8 cellular contexts compared by ENCODE assay signal in the genomic region with DNA sequence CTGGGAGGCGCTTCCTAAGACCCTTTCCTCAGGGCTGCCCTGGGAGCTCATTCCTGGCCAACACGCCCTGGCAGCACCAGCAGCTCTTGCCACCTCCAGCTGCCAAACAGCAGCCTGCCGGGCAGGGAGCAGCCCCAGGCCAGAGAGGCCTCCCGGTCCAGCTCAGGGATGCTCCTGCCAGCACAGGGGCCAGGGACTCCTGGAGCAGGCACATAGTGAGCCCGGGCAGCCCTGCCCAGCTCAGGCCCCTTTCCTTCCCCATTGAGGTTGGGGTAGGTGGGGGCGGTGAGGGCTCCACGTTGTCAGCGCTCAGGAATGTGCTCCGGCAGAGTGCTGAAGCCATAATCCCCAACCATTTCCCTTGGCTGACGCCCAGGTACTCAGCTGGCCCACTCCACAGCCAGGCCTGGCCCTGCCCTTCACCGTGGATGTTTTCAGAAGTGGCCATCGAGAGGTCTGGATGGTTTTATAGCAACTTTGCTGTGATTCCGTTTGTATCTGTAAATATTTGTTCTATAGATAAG. TPM values are rescaled to one million over a fixed set of nuclear protein-coding genes. Genes with fewer than 3 reads are reported as not detected.
A peak's percentile ranks its signal among the peaks of the same experiment; 100 is the strongest.
DNase-seq lines count a peak whose midpoint lies in the region; ATAC-seq and TF ChIP-seq lines count a peak whose summit lies in the region.

No MANE protein-coding gene starts in this region.

- no peaks in the 10 kb centered on the region for H3K9me2 ChIP-seq in HCT116 (ENCODE audit: insufficient read depth)
- H3K9me2 ChIP-seq in hepatocyte (replicated peaks; ENCODE audit: insufficient read depth), result no peaks in the 10 kb centered on the region

- H3K4me3 ChIP-seq in HCT116 (replicated peaks in 1 of 2; ENCODE audit: low read depth in 1 of 2, low read length in 2 of 2), result peak overlapping the region in 1 of 2 experiments; percentile 28; a peak in 1 of 4 replicates
- no peak overlapping the region for H3K4me3 ChIP-seq in adrenal gland
- H3K4me3 ChIP-seq in hepatocyte, result no peak overlapping the region
- peak overlapping the region in 1 of 2 donors; percentile 35 for H3K4me3 ChIP-seq in stomach smooth muscle (ENCODE audit: low read length in 2 of 2)

- H3K9ac ChIP-seq in HCT116 (ENCODE audit: low read length) (peak overlapping the region; percentile 51), stomach smooth muscle (ENCODE audit: low read length in 2 of 2) (peak overlapping the region; percentile 36 to 55)

- peaks cover 10% of the 10 kb centered on the region for H3K27me3 Mint-ChIP-seq in glutamatergic neuron (ENCODE audit: unreplicated experiment)

- TF ChIP-seq CTCF in HCT116 (IDR thresholded peaks at IDR 0.05 in 2 of 3, conservative IDR thresholded peaks at IDR 0.05 in 1 of 3; ENCODE audit: borderline replicate concordance in 1 of 3, insufficient read depth in 1 of 3, low read depth in 2 of 3, low read length in 2 of 3) (no peak), adrenal gland (IDR thresholded peaks at IDR 0.05) (no peak), hepatocyte (IDR thresholded peaks at IDR 0.05; ENCODE audit: poor library complexity) (no peak), glutamatergic neuron (IDR thresholded peaks at IDR 0.05; ENCODE audit: partially characterized antibody, unreplicated experiment) (no peak)

- RAD21 ChIA-PET in HCT116 (lab: Charles Lee; ENCODE audit: low non-redundant PET in 1 of 2, low total read pairs in 2 of 2, uncharacterized antibody in 2 of 2, unreplicated experiment in 2 of 2), result interaction anchor here in 1 of 2 experiments (0.6 kb wide), 1 partner anchor 9 kb away, joined by 3 read pairs; no protein-coding TSS in a partner anchor

- H3K9me3 ChIP-seq in HCT116 (ENCODE audit: control insufficient read depth in 1 of 2, insufficient read depth in 1 of 2, low read depth in 1 of 2, low read length in 2 of 2) (no peaks in the 10 kb centered on the region), adrenal gland (replicated peaks in 1 of 3) (no peaks in the 10 kb centered on the region), hepatocyte (ENCODE audit: low read depth) (no peaks in the 10 kb centered on the region), stomach smooth muscle (ENCODE audit: control insufficient read depth in 2 of 2, low read length in 2 of 2) (no peaks in the 10 kb centered on the region)

- intact Hi-C loops in HCT116 (cut with micrococcal nuclease), result no loop called here
- intact Hi-C loops in adrenal gland (cut with DNase I), result no loop called here

- WGBS in adrenal gland, 4 donors, result 21 to 39% (median 25%) methylated on average over 7 to 13 of the region's 13 CpGs
- 31% methylated on average over 13 of the region's 13 CpGs for WGBS in hepatocyte (ENCODE audit: low lambda C conversion rate, missing lambda C conversion rate)

- peaks cover 10% of the 10 kb centered on the region for H3K36me3 Mint-ChIP-seq in glutamatergic neuron (ENCODE audit: unreplicated experiment)

- H3K79me2 ChIP-seq in HCT116 (ENCODE audit: insufficient read depth, low read length) (peaks cover 8% of the 10 kb centered on the region; the same call in 1 of the 2 replicates), hepatocyte (peaks cover 2% of the 10 kb centered on the region)

- peaks cover 25 to 44% of the 10 kb centered on the region in 2 experiments for H3K4me1 ChIP-seq in HCT116 (ENCODE audit: control insufficient read depth in 1 of 2, insufficient read depth in 2 of 2, low read length in 2 of 2)
- H3K4me1 ChIP-seq in adrenal gland (replicated peaks in 1 of 2), result peaks cover 0 to 14% of the 10 kb centered on the region in 2 donors
- peaks cover 16% of the 10 kb centered on the region for H3K4me1 ChIP-seq in hepatocyte (ENCODE audit: insufficient read depth)
- peaks cover 29% of the 10 kb centered on the region for H3K4me1 ChIP-seq in stomach smooth muscle (ENCODE audit: control insufficient read depth, insufficient read depth, low read length)

- CTCF ChIA-PET in HCT116 (lab: Charles Lee), result interaction anchor here (0.9 kb wide), 1 partner anchor 38 kb away, joined by 3 read pairs; no protein-coding TSS in a partner anchor

- H2AFZ ChIP-seq in HCT116 (ENCODE audit: low read depth, low read length, poor library complexity, severe bottlenecking) (no peak overlapping the region), hepatocyte (no peak overlapping the region)

- ATAC-seq in HCT116 (peak; percentile 70), GM19023 (IDR thresholded peaks at IDR 0.05; ENCODE audit: unreplicated experiment) (no peak)

- H3K36me3 ChIP-seq in HCT116 (ENCODE audit: control insufficient read depth in 1 of 2, insufficient read depth in 2 of 2, low read length in 2 of 2) (peaks cover 15 to 34% of the 10 kb centered on the region in 2 experiments), adrenal gland (replicated peaks in 1 of 2) (peaks cover 0 to 74% of the 10 kb centered on the region in 2 donors), hepatocyte (replicated peaks; ENCODE audit: insufficient read depth, low read depth) (no peaks in the 10 kb centered on the region), stomach smooth muscle (ENCODE audit: control insufficient read depth in 2 of 2, insufficient read depth in 2 of 2, low read length in 2 of 2) (peaks cover 39 to 53% of the 10 kb centered on the region in 2 donors)

- no peak for TF ChIP-seq RAD21 in HCT116 (IDR thresholded peaks at IDR 0.05; ENCODE audit: low read depth)

- H4K20me1 ChIP-seq in HCT116 (ENCODE audit: insufficient read depth) (no peaks in the 10 kb centered on the region), hepatocyte (ENCODE audit: insufficient read depth, poor library complexity, severe bottlenecking) (no peaks in the 10 kb centered on the region)

- no TSS peak for BruUV-seq in HCT116 (replicated peaks; lab: Mats Ljungman, UMichigan)

- no peak overlapping the region for H3K4me3 Mint-ChIP-seq in glutamatergic neuron (ENCODE audit: unreplicated experiment)

- TF ChIP-seq POLR2A in HCT116 (IDR thresholded peaks at IDR 0.05; ENCODE audit: borderline replicate concordance, extremely low read depth, insufficient read depth, insufficient read length), result no peak
- no peak for TF ChIP-seq POLR2A in adrenal gland (IDR thresholded peaks at IDR 0.05)

- H3K9me3 Mint-ChIP-seq in glutamatergic neuron (ENCODE audit: unreplicated experiment), result peaks cover 6% of the 10 kb centered on the region

- no peaks in the 10 kb centered on the region for H3K27me3 ChIP-seq in HCT116 (ENCODE audit: insufficient read depth, low read length)
- no peaks in the 10 kb centered on the region for H3K27me3 ChIP-seq in adrenal gland
- H3K27me3 ChIP-seq in hepatocyte, result no peaks in the 10 kb centered on the region
- H3K27me3 ChIP-seq in stomach smooth muscle (ENCODE audit: control insufficient read depth in 1 of 2, insufficient read depth in 2 of 2, low read length in 2 of 2), result no peaks in the 10 kb centered on the region

- POLR2A ChIA-PET in HCT116 (lab: Charles Lee), result interaction anchor here (0.8 to 1.3 kb wide), 2 partner anchors 10 to 39 kb away, joined by 3 to 10 read pairs; a partner anchor contains a TSS

- no peaks in the 10 kb centered on the region for H3K4me1 Mint-ChIP-seq in glutamatergic neuron (ENCODE audit: low read depth, unreplicated experiment)

- no peak overlapping the region for H3K27ac Mint-ChIP-seq in glutamatergic neuron (ENCODE audit: unreplicated experiment)

- H3K4me2 ChIP-seq in HCT116 (ENCODE audit: low read length), result peak overlapping the region; percentile 72
- H3K4me2 ChIP-seq in hepatocyte, result peak overlapping the region; percentile 57

- DNase-seq in HCT116 (ENCODE audit: low read depth, low spot score) (peak; percentile 49), adrenal gland (peak in 6 of 7 donors; percentile 76 to 88 (median 82)), hepatocyte (ENCODE audit: low spot score) (peak; percentile 86), glutamatergic neuron (no peak), NCI-H1436 treated with DMSO at 0.1 percent for 48 hours (lab: John Stamatoyannopoulos, UW) (no peak)
- no peak for DNase-seq in stimulated activated naive CD4-positive, alpha-beta T cell treated with Interleukin-2 at 50 U/mL for 16 hours (lab: John Stamatoyannopoulos, UW)

- H3K27ac ChIP-seq in HCT116 (ENCODE audit: low read depth, low read length) (peak overlapping the region; percentile 84), adrenal gland (peak overlapping the region in 4 of 5 donors; percentile 55 to 92 (median 68)), hepatocyte (peak overlapping the region; percentile 90), stomach smooth muscle (ENCODE audit: low read length) (peak overlapping the region; percentile 84)

TF ChIP-seq in HCT116, 20 proteins besides CTCF, POLR2A, EP300 and RAD21 (continues in another document):
- TF ChIP-seq CBX3 (IDR thresholded peaks at IDR 0.05; ENCODE audit: low read depth) (no peak), SP1 (IDR thresholded peaks at IDR 0.05; ENCODE audit: low read depth) (peak; percentile 48), ELF1 (IDR thresholded peaks at IDR 0.05; ENCODE audit: borderline replicate concordance, low read depth) (no peak), CEBPB (IDR thresholded peaks at IDR 0.05; ENCODE audit: low read depth) (no peak)
- TF ChIP-seq, protein P1, sequence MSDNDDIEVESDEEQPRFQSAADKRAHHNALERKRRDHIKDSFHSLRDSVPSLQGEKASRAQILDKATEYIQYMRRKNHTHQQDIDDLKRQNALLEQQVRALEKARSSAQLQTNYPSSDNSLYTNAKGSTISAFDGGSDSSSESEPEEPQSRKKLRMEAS (IDR thresholded peaks at IDR 0.05), result peak; percentile 55

RNA-seq across cellular contexts. Expression of a gene that starts 7.6 kb away (rescaled TPM):
- total RNA-seq in HCT116 (2021; ENCODE audit: unreplicated experiment) (23.9 TPM), adrenal gland (10 to 100 TPM; 35.8 to 92.9 (median 58.6) TPM), hepatocyte (60.8 and 72.3 TPM in 2 replicates), glutamatergic neuron (ENCODE audit: unreplicated experiment) (60.0 TPM)
- 15.9 and 17.1 TPM in 2 replicates for polyA plus RNA-seq in HCT116 (2012)
- polyA plus RNA-seq in adrenal gland (10 to 100 TPM in 2 of 3 donors, 1 to 10 TPM in 1; 8.2 to 80.5 (median 64.5) TPM), hepatocyte (118 and 119 TPM in 2 replicates)

RNA-seq across cellular contexts. Expression of a gene that starts 10.2 kb away (rescaled TPM):
- total RNA-seq in HCT116 (2021; ENCODE audit: unreplicated experiment), result 155 TPM
- polyA plus RNA-seq in HCT116 (2012), result 224 and 256 TPM in 2 replicates
- total RNA-seq in adrenal gland, result 100 to 1,000 TPM in 5 of 8 donors, 10 to 100 TPM in 3; 85.4 to 164 (median 123) TPM
- 100 to 1,000 TPM; 110 to 291 (median 137) TPM for polyA plus RNA-seq in adrenal gland
- 95.8 and 103 TPM in 2 replicates for total RNA-seq in hepatocyte
- polyA plus RNA-seq in hepatocyte, result 142 and 159 TPM in 2 replicates
- total RNA-seq in glutamatergic neuron (ENCODE audit: unreplicated experiment), result 112 TPM

RNA-seq across cellular contexts. Expression of a gene that starts 32.9 kb away (rescaled TPM):
- total RNA-seq in HCT116 (2021; ENCODE audit: unreplicated experiment), result 0.57 TPM
- polyA plus RNA-seq in HCT116 (2012), result 0.17 and 0.41 TPM in 2 replicates
- total RNA-seq in adrenal gland, result 1 to 10 TPM in 7 of 8 donors, under 1 TPM in 1; 0.18 to 5.1 (median 2.1) TPM
- polyA plus RNA-seq in adrenal gland, result 1 to 10 TPM in 2 of 3 donors, under 1 TPM in 1; 0.33 to 4.7 (median 3.9) TPM
- total RNA-seq in hepatocyte, result 0.44 TPM in 1 of 2 replicates, not detected in the other
- 0.34 and 0.46 TPM in 2 replicates for polyA plus RNA-seq in hepatocyte
- total RNA-seq in glutamatergic neuron (ENCODE audit: unreplicated experiment), result 0.54 TPM

RNA-seq across cellular contexts. Expression of a gene that starts 37.7 kb away (rescaled TPM):
- total RNA-seq in HCT116 (2021; ENCODE audit: unreplicated experiment) (0.32 TPM), adrenal gland (10 to 100 TPM; 26.3 to 65.6 (median 42.1) TPM), hepatocyte (0.13 and 1.1 TPM in 2 replicates), glutamatergic neuron (ENCODE audit: unreplicated experiment) (not detected)
- not detected in 2 replicates for polyA plus RNA-seq in HCT116 (2012)
- polyA plus RNA-seq in adrenal gland (10 to 100 TPM in 2 of 3 donors, 1 to 10 TPM in 1; 7.0 to 79.2 (median 43.0) TPM), hepatocyte (2.0 and 3.3 TPM in 2 replicates)

Comparison
In these comparisons a context has a peak if more than half of its experiments do, and no peak if none do; other contexts are left out.
1. DNase-seq: peak in HCT116 (single experiment), adrenal gland (6 of 7) and hepatocyte (single experiment); none in glutamatergic neuron (single experiment), stimulated activated naive CD4-positive, alpha-beta T cell treated with Interleukin-2 at 50 U/mL for 16 hours (single experiment) and NCI-H1436 treated with DMSO at 0.1 percent for 48 hours (single experiment).
2. Peak in every context shown above with its lines, with median percentiles within 50 percentile points of each other: H3K27ac ChIP-seq.